In genomic region chr17:9566067-9566466, GRCh38 we compare ENCODE assay signal across 17 cellular contexts. TPM values are rescaled to one million over a fixed set of nuclear protein-coding genes. Genes with fewer than 3 reads are reported as not detected.
DNase-seq lines count a peak whose midpoint lies in the region; ATAC-seq, FAIRE-seq and TF ChIP-seq lines count a peak whose summit lies in the region.
"Had no signal": no experiment of that assay in that cellular context is flagged by ENCODE, and none has a peak within 500 bp of the region (broad histone marks: within the 10 kb centered on the region; RNA-seq: fewer than 3 reads in every experiment).

No MANE protein-coding gene starts in this region.

- H3K9me3 ChIP-seq in astrocyte (ENCODE audit: insufficient read depth, low read depth, low read length) (no peaks in the 10 kb centered on the region), esophagus muscularis mucosa (no peaks in the 10 kb centered on the region)

- TF ChIP-seq CTCF in LNCaP clone FGC (IDR thresholded peaks at IDR 0.05; ENCODE audit: control insufficient read depth, extremely low read depth, insufficient read depth) (no peak), astrocyte (IDR thresholded peaks at IDR 0.05; ENCODE audit: insufficient read depth, low read depth, low read length) (no peak), esophagus muscularis mucosa (IDR thresholded peaks at IDR 0.05) (no peak)

- H3K4me2 ChIP-seq in astrocyte (ENCODE audit: low read length) = no peak overlapping the region

- intact Hi-C loops in activated naive CD4-positive, alpha-beta T cell treated with anti-CD3 and anti-CD28 coated beads for 36 hours (cut with micrococcal nuclease) = loop anchor here (10.0 kb wide), 1 partner anchor 271 kb away; no protein-coding TSS in a partner anchor
- intact Hi-C loops in esophagus muscularis mucosa (cut with DNase I) = no loop called here

- no peak overlapping the region for H3K27ac Mint-ChIP-seq in activated naive CD4-positive, alpha-beta T cell treated with anti-CD3 and anti-CD28 coated beads for 36 hours
- H3K27ac Mint-ChIP-seq in astrocyte (ENCODE audit: unreplicated experiment) = no peak overlapping the region
- peak overlapping the region; percentile 26 to 29 for H3K27ac Mint-ChIP-seq in natural killer cell treated with Interleukin-12 subunit alpha and Interleukin-12 subunit beta and Interleukin-15 and Interleukin-18, amount 100 ng/mL, for 72 hours
- H3K27ac Mint-ChIP-seq: activated naive CD8-positive, alpha-beta T cell treated with anti-CD3 and anti-CD28 coated beads, Interleukin-2, amount 10 ng/mL, durations not matched to agents 7 days and 5 days; dendritic cell treated with granulocyte-macrophage colony-stimulating factor and Interleukin-4, amounts not matched to agents 40 ng/mL and 50 ng/mL, for 4 days; stimulated activated naive CD8-positive, alpha-beta T cell treated with anti-CD3 and anti-CD28 coated beads, Interleukin-15, Interleukin-2, amounts not matched to agents 100 ng/mL and 50 ng/mL, for 24 hours had no signal

- H3K27me3 Mint-ChIP-seq in activated naive CD4-positive, alpha-beta T cell treated with anti-CD3 and anti-CD28 coated beads for 36 hours (ENCODE audit: low read depth) = no peaks in the 10 kb centered on the region
- H3K27me3 Mint-ChIP-seq in astrocyte (ENCODE audit: low read depth, unreplicated experiment) = no peaks in the 10 kb centered on the region
- no peaks in the 10 kb centered on the region for H3K27me3 Mint-ChIP-seq in natural killer cell treated with Interleukin-12 subunit alpha and Interleukin-12 subunit beta and Interleukin-15 and Interleukin-18, amount 100 ng/mL, for 72 hours
- H3K27me3 Mint-ChIP-seq: activated naive CD8-positive, alpha-beta T cell treated with anti-CD3 and anti-CD28 coated beads, Interleukin-2, amount 10 ng/mL, durations not matched to agents 7 days and 5 days; dendritic cell treated with granulocyte-macrophage colony-stimulating factor and Interleukin-4, amounts not matched to agents 40 ng/mL and 50 ng/mL, for 4 days; stimulated activated naive CD8-positive, alpha-beta T cell treated with anti-CD3 and anti-CD28 coated beads, Interleukin-15, Interleukin-2, amounts not matched to agents 100 ng/mL and 50 ng/mL, for 24 hours had no signal

- H3K27ac ChIP-seq in astrocyte (ENCODE audit: low read depth, low read length) (no peak overlapping the region), esophagus muscularis mucosa (replicated peaks in 1 of 4) (no peak overlapping the region)
- H3K27ac ChIP-seq: BLaER1 treated with 17β-estradiol and CSF1 and Interleukin-3, amounts not matched to agents 10 nM and 100 nM had no signal

- no peak for DNase-seq in activated naive CD4-positive, alpha-beta T cell treated with anti-CD3 and anti-CD28 coated beads for 36 hours
- no peak for DNase-seq in activated naive CD4-positive, alpha-beta T cell (lab: John Stamatoyannopoulos, UW)
- DNase-seq in LNCaP clone FGC (ENCODE audit: low read depth) = peak; percentile 38
- peak; percentile 15 for DNase-seq in astrocyte (ENCODE audit: low read depth)
- no peak for DNase-seq in natural killer cell treated with Interleukin-12 subunit alpha and Interleukin-12 subunit beta and Interleukin-15 and Interleukin-18, amount 100 ng/mL, for 72 hours (ENCODE audit: low spot score)
- no peak for DNase-seq in COR-L47 (lab: John Stamatoyannopoulos, UW)
- no peak for DNase-seq in esophagus muscularis mucosa (ENCODE audit: extremely low spot score)
- DNase-seq: activated CD4-positive, alpha-beta T cell treated with anti-CD3 and anti-CD28 coated beads for 1 hour; activated naive CD8-positive, alpha-beta T cell treated with anti-CD3 and anti-CD28 coated beads, Interleukin-2, amount 10 ng/mL, durations not matched to agents 7 days and 5 days; NCI-H2029 treated with DMSO at 0.1 percent for 48 hours; right cardiac atrium had no signal

- H3K9ac ChIP-seq in astrocyte (ENCODE audit: low read length) = no peak overlapping the region
- H3K9ac ChIP-seq: BLaER1 treated with 17β-estradiol and CSF1 and Interleukin-3, amounts not matched to agents 10 nM and 100 nM had no signal

- no peak for TF ChIP-seq EP300 in esophagus muscularis mucosa (IDR thresholded peaks at IDR 0.05)

- 67% methylated on average over 7 of the region's 7 CpGs for WGBS in esophagus muscularis mucosa

- H3K9me3 Mint-ChIP-seq in activated naive CD4-positive, alpha-beta T cell treated with anti-CD3 and anti-CD28 coated beads for 36 hours = no peaks in the 10 kb centered on the region
- H3K9me3 Mint-ChIP-seq in astrocyte (ENCODE audit: unreplicated experiment) = no peaks in the 10 kb centered on the region
- no peaks in the 10 kb centered on the region for H3K9me3 Mint-ChIP-seq in natural killer cell treated with Interleukin-12 subunit alpha and Interleukin-12 subunit beta and Interleukin-15 and Interleukin-18, amount 100 ng/mL, for 72 hours
- H3K9me3 Mint-ChIP-seq: activated naive CD8-positive, alpha-beta T cell treated with anti-CD3 and anti-CD28 coated beads, Interleukin-2, amount 10 ng/mL, durations not matched to agents 7 days and 5 days; dendritic cell treated with granulocyte-macrophage colony-stimulating factor and Interleukin-4, amounts not matched to agents 40 ng/mL and 50 ng/mL, for 4 days; stimulated activated naive CD8-positive, alpha-beta T cell treated with anti-CD3 and anti-CD28 coated beads, Interleukin-15, Interleukin-2, amounts not matched to agents 100 ng/mL and 50 ng/mL, for 24 hours had no signal

- peaks cover 36% of the 10 kb centered on the region for H3K4me1 Mint-ChIP-seq in activated naive CD4-positive, alpha-beta T cell treated with anti-CD3 and anti-CD28 coated beads for 36 hours (ENCODE audit: low read depth)
- H3K4me1 Mint-ChIP-seq in astrocyte (ENCODE audit: low read depth, unreplicated experiment) = peaks cover 3% of the 10 kb centered on the region
- peaks cover 44 to 46% of the 10 kb centered on the region in 2 donors for H3K4me1 Mint-ChIP-seq in natural killer cell treated with Interleukin-12 subunit alpha and Interleukin-12 subunit beta and Interleukin-15 and Interleukin-18, amount 100 ng/mL, for 72 hours (ENCODE audit: low read depth in 2 of 2)

- H3K27me3 ChIP-seq in astrocyte (ENCODE audit: insufficient read depth, low read length) (no peaks in the 10 kb centered on the region), esophagus muscularis mucosa (no peaks in the 10 kb centered on the region)
- H3K27me3 ChIP-seq: BLaER1 treated with 17β-estradiol and CSF1 and Interleukin-3, amounts not matched to agents 10 nM and 100 nM had no signal

- H3K4me1 ChIP-seq in astrocyte (ENCODE audit: insufficient read depth, low read length) (no peaks in the 10 kb centered on the region), esophagus muscularis mucosa (no peaks in the 10 kb centered on the region)

- peaks cover 34% of the 10 kb centered on the region for H3K36me3 Mint-ChIP-seq in activated naive CD4-positive, alpha-beta T cell treated with anti-CD3 and anti-CD28 coated beads for 36 hours (ENCODE audit: low read depth)
- peaks cover 16% of the 10 kb centered on the region for H3K36me3 Mint-ChIP-seq in astrocyte (ENCODE audit: low read depth, unreplicated experiment)
- peaks cover 19% of the 10 kb centered on the region for H3K36me3 Mint-ChIP-seq in natural killer cell treated with Interleukin-12 subunit alpha and Interleukin-12 subunit beta and Interleukin-15 and Interleukin-18, amount 100 ng/mL, for 72 hours

- no peak for FAIRE-seq in astrocyte (lab: Jason Lieb, UNC)
- FAIRE-seq: HepG2 had no signal

- CTCF ChIA-PET in activated naive CD4-positive, alpha-beta T cell treated with anti-CD3 and anti-CD28 coated beads for 36 hours (lab: Charles Lee) = interaction anchor here (1.0 to 2.5 kb wide), 4 partner anchors 9 to 17 kb away, joined by 3 to 6 read pairs (median 4); partner anchors contain the start of gene STX8

- peak overlapping the region; percentile 5 for H3K4me3 Mint-ChIP-seq in activated naive CD4-positive, alpha-beta T cell treated with anti-CD3 and anti-CD28 coated beads for 36 hours
- no peak overlapping the region for H3K4me3 Mint-ChIP-seq in astrocyte (ENCODE audit: unreplicated experiment)
- peak overlapping the region; percentile 61 for H3K4me3 Mint-ChIP-seq in natural killer cell treated with Interleukin-12 subunit alpha and Interleukin-12 subunit beta and Interleukin-15 and Interleukin-18, amount 100 ng/mL, for 72 hours
- H3K4me3 Mint-ChIP-seq: activated naive CD8-positive, alpha-beta T cell treated with anti-CD3 and anti-CD28 coated beads, Interleukin-2, amount 10 ng/mL, durations not matched to agents 7 days and 5 days; dendritic cell treated with granulocyte-macrophage colony-stimulating factor and Interleukin-4, amounts not matched to agents 40 ng/mL and 50 ng/mL, for 4 days; stimulated activated naive CD8-positive, alpha-beta T cell treated with anti-CD3 and anti-CD28 coated beads, Interleukin-15, Interleukin-2, amounts not matched to agents 100 ng/mL and 50 ng/mL, for 24 hours had no signal

- H4K20me1 ChIP-seq in astrocyte (ENCODE audit: insufficient read depth, low read length) = peaks cover 17% of the 10 kb centered on the region

- TF ChIP-seq POLR2A in esophagus muscularis mucosa (IDR thresholded peaks at IDR 0.05; ENCODE audit: low read depth) = no peak

- H2AFZ ChIP-seq in astrocyte (ENCODE audit: low read depth, low read length) = no peak overlapping the region

- H3K4me3 ChIP-seq in LNCaP clone FGC (ENCODE audit: low read depth, low read length) (peak overlapping the region; percentile 14), astrocyte (ENCODE audit: insufficient read depth, low read depth, low read length) (no peak overlapping the region), esophagus muscularis mucosa (no peak overlapping the region)
- H3K4me3 ChIP-seq: BLaER1 treated with 17β-estradiol and CSF1 and Interleukin-3, amounts not matched to agents 10 nM and 100 nM had no signal

- H3K36me3 ChIP-seq in astrocyte (ENCODE audit: insufficient read depth, low read length) = peaks cover 4% of the 10 kb centered on the region
- H3K36me3 ChIP-seq in esophagus muscularis mucosa = peaks cover 12 to 43% (median 17%) of the 10 kb centered on the region in 4 donors

- ATAC-seq in natural killer cell treated with Interleukin-12 subunit alpha and Interleukin-12 subunit beta and Interleukin-15 and Interleukin-18, amount 100 ng/mL, for 72 hours = peak in 1 of 2 donors; percentile 70
- no peak for ATAC-seq in GM21526 (IDR thresholded peaks at IDR 0.05; ENCODE audit: low FRiP score, unreplicated experiment)
- ATAC-seq: HepG2, right cardiac atrium had no signal

- H3K79me2 ChIP-seq in astrocyte (ENCODE audit: insufficient read depth, low read length) = peaks cover 8% of the 10 kb centered on the region

RNA-seq across cellular contexts. Expression of gene STX8, which starts 9.6 kb away (rescaled TPM):
- total RNA-seq in activated naive CD4-positive, alpha-beta T cell treated with anti-CD3 and anti-CD28 coated beads for 36 hours = 10 to 100 TPM; 60.6 to 68.0 TPM
- total RNA-seq in astrocyte = 54.4 and 54.8 TPM in 2 replicates
- total RNA-seq in natural killer cell treated with Interleukin-12 subunit alpha and Interleukin-12 subunit beta and Interleukin-15 and Interleukin-18, amount 100 ng/mL, for 72 hours = 10 to 100 TPM; 65.2 to 87.7 TPM
- total RNA-seq in esophagus muscularis mucosa = 100 to 1,000 TPM in 2 of 4 donors, 10 to 100 TPM in 2; 83.9 to 104 (median 94.5) TPM

RNA-seq across cellular contexts. Expression of gene CFAP52, which starts 10.4 kb away (rescaled TPM):
- total RNA-seq in activated naive CD4-positive, alpha-beta T cell treated with anti-CD3 and anti-CD28 coated beads for 36 hours = not detected
- total RNA-seq in astrocyte = not detected in 2 replicates
- not detected for total RNA-seq in natural killer cell treated with Interleukin-12 subunit alpha and Interleukin-12 subunit beta and Interleukin-15 and Interleukin-18, amount 100 ng/mL, for 72 hours
- total RNA-seq in esophagus muscularis mucosa = 1 to 10 TPM in 1 of 4 donors, under 1 TPM in 1, not detected in 2; 0.83 to 1.2 TPM
- total RNA-seq: activated naive CD8-positive, alpha-beta T cell treated with anti-CD3 and anti-CD28 coated beads, Interleukin-2, amount 10 ng/mL, durations not matched to agents 7 days and 5 days; HepG2; kidney epithelial cell had no signal

Comparison
In these comparisons a context has a peak if more than half of its experiments do, and no peak if none do; other contexts are left out.
1. DNase-seq: peak in LNCaP clone FGC (single experiment) and astrocyte (single experiment); none in activated naive CD4-positive, alpha-beta T cell treated with anti-CD3 and anti-CD28 coated beads for 36 hours (single experiment), activated naive CD4-positive, alpha-beta T cell (0 of 4), natural killer cell treated with Interleukin-12 subunit alpha and Interleukin-12 subunit beta and Interleukin-15 and Interleukin-18, amount 100 ng/mL, for 72 hours (single experiment), COR-L47 (single experiment) and esophagus muscularis mucosa (single experiment).
2. H3K27ac Mint-ChIP-seq: peak in natural killer cell treated with Interleukin-12 subunit alpha and Interleukin-12 subunit beta and Interleukin-15 and Interleukin-18, amount 100 ng/mL, for 72 hours (2 of 2); none in activated naive CD4-positive, alpha-beta T cell treated with anti-CD3 and anti-CD28 coated beads for 36 hours (single experiment) and astrocyte (single experiment).